ENCODE assay signal across 7 cellular contexts in genomic region chr18:61322265-61322873, GRCh38.
DNase-seq lines count a peak whose midpoint lies in the region; ATAC-seq and TF ChIP-seq lines count a peak whose summit lies in the region.

No MANE protein-coding gene starts in this region.

- no peak overlapping the region for H3K4me3 ChIP-seq in GM12864 (ENCODE audit: low read depth, low read length)
- H3K4me3 ChIP-seq in OCI-LY1 (ENCODE audit: low read depth, low read length, poor library complexity, severe bottlenecking): no peak overlapping the region
- H3K4me3 ChIP-seq in brain microvascular endothelial cell (ENCODE audit: low read depth, low read length): no peak overlapping the region

- H3K4me1 ChIP-seq in OCI-LY1 (ENCODE audit: insufficient read depth, low read length, severe bottlenecking): no peaks in the 10 kb centered on the region

- TF ChIP-seq CTCF in GM12864 (IDR thresholded peaks at IDR 0.05; ENCODE audit: low read depth, low read length, missing control alignments) (peak; percentile 88), OCI-LY1 (IDR thresholded peaks at IDR 0.05; ENCODE audit: low read length) (peak; percentile 96), brain microvascular endothelial cell (IDR thresholded peaks at IDR 0.05; ENCODE audit: low read depth, low read length, missing control alignments) (peak; percentile 97)

- H3K27me3 ChIP-seq in OCI-LY1 (ENCODE audit: insufficient read depth, low read length) (no peaks in the 10 kb centered on the region), brain microvascular endothelial cell (replicated peaks) (no peaks in the 10 kb centered on the region)

- H4K20me1 ChIP-seq in OCI-LY1 (ENCODE audit: insufficient read depth, low read length): no peaks in the 10 kb centered on the region

- H3K4me2 ChIP-seq in OCI-LY1 (ENCODE audit: low read length): no peak overlapping the region

- H3K9me3 ChIP-seq in OCI-LY1 (ENCODE audit: low read length): no peaks in the 10 kb centered on the region

- H3K36me3 ChIP-seq in OCI-LY1 (ENCODE audit: insufficient read depth, low read length) (no peaks in the 10 kb centered on the region), brain microvascular endothelial cell (replicated peaks) (no peaks in the 10 kb centered on the region)

- no peak overlapping the region for H2AFZ ChIP-seq in OCI-LY1 (ENCODE audit: low read length)

- no peak for DNase-seq in GM12864 (ENCODE audit: low read depth)
- peak; percentile 64 for DNase-seq in brain microvascular endothelial cell
- DNase-seq in kidney glomerular epithelial cell (lab: John Stamatoyannopoulos, UW): peak; percentile 28
- peak; percentile 2 for DNase-seq in stimulated activated CD8-positive, alpha-beta memory T cell treated with anti-CD3 and anti-CD28 coated beads, Interleukin-4, amount 100 ng/mL, for 24 hours (ENCODE audit: low read depth)

- no peaks in the 10 kb centered on the region for H3K9me2 ChIP-seq in OCI-LY1 (ENCODE audit: low read depth, low read length)

- H3K79me2 ChIP-seq in OCI-LY1 (ENCODE audit: insufficient read depth, low read length): no peaks in the 10 kb centered on the region

- ATAC-seq in GM21515 (IDR thresholded peaks at IDR 0.05; ENCODE audit: unreplicated experiment) (peak; percentile 99), HG03571 (IDR thresholded peaks at IDR 0.05; ENCODE audit: unreplicated experiment) (peak; percentile 95)

- no peak overlapping the region for H3K9ac ChIP-seq in OCI-LY1 (ENCODE audit: low read length)

- in situ Hi-C loops in brain microvascular endothelial cell (cut with HindIII; ENCODE audit: low pct_ligation_motif_present, low sequenced_read_pairs): no loop called here

- H3K27ac ChIP-seq in OCI-LY1 (ENCODE audit: low read depth, low read length, poor library complexity, severe bottlenecking) (no peak overlapping the region), brain microvascular endothelial cell (no peak overlapping the region)

- no peaks in the 10 kb centered on the region for H3F3A ChIP-seq in OCI-LY1 (ENCODE audit: insufficient read depth, low read length)
